ENCODE assay signal across 1 cellular context in the genomic region with DNA sequence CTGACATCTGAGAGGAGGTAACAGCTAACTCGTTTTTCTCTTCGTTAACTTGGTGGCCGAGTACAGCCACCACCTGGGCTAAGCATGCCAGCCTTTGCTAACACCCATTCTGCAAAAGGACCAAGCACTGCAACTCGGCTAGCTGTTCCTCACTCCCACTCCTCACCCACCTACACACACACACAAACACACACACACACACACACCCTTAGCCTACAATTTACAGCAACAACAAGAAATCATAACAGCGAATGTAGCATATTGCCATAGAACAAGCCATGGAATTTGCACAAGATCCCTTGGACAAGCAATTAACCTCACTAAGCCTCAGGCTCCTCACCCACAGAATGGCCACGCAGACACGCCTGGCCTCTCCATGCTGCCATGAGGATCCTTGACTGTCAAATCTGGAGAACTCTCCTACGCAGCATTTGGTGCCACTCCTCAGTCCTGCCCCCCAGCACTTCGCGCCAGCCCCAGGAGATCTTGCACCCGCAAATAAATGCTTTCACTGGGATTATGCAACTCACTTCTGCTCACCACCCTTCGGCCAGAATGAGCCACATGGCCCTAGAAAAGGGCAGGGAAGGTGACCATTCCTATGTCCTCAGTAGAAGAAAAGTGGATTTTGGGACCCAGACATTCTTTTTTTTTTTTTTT.
TF ChIP-seq lines count a peak whose summit lies in the region.

No MANE protein-coding gene starts in this region.

TF ChIP-seq in H1, 55 proteins besides CTCF, POLR2A, EP300 and RAD21:
- TF ChIP-seq, protein P1, sequence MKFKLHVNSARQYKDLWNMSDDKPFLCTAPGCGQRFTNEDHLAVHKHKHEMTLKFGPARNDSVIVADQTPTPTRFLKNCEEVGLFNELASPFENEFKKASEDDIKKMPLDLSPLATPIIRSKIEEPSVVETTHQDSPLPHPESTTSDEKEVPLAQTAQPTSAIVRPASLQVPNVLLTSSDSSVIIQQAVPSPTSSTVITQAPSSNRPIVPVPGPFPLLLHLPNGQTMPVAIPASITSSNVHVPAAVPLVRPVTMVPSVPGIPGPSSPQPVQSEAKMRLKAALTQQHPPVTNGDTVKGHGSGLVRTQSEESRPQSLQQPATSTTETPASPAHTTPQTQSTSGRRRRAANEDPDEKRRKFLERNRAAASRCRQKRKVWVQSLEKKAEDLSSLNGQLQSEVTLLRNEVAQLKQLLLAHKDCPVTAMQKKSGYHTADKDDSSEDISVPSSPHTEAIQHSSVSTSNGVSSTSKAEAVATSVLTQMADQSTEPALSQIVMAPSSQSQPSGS (IDR thresholded peaks at IDR 0.05; ENCODE audit: low read length): no peak
- TF ChIP-seq CHD2 (IDR thresholded peaks at IDR 0.05; ENCODE audit: low read length) (no peak), GTF2F1 (IDR thresholded peaks at IDR 0.05; ENCODE audit: borderline replicate concordance, low read depth, low read length) (no peak), CHD1 (IDR thresholded peaks at IDR 0.05; ENCODE audit: low read depth, low read length) (no peak), KDM4A (IDR thresholded peaks at IDR 0.05; ENCODE audit: low read depth, low read length, severe bottlenecking) (no peak), TEAD4 (IDR thresholded peaks at IDR 0.05; ENCODE audit: low read depth, low read length) (no peak), HDAC6 (IDR thresholded peaks at IDR 0.05; ENCODE audit: low read depth, low read length) (no peak), RBBP5 (IDR thresholded peaks at IDR 0.05; ENCODE audit: borderline replicate concordance, low read depth, low read length) (no peak)
